ENCODE assay signal across 28 cellular contexts in the genomic region with DNA sequence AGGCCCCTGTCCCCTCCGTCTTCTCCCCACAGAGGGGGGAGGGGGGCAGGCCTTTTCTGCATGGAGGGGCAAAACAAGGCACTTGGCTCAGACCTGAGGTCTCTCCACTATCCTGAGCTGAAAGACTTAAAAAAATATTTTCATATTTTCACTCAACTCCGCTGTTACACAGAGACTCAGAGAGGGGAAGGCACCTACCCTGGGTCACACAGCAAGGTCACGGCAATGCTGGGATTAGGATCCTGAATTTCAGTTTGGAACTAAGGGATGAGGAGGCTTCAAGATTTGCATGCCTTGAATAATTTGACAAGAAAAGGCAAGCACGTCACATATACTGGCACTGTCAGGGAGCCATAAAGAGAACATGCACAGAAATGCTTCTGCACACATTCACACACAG.
"Had no signal": no experiment of that assay in that cellular context is flagged by ENCODE, and none has a peak within 500 bp of the region (broad histone marks: within the 10 kb centered on the region; RNA-seq: fewer than 3 reads in every experiment).

No MANE protein-coding gene starts in this region.

- H3K27me3 ChIP-seq: colonic mucosa had no signal

- H3K27ac ChIP-seq: colonic mucosa, epithelial cell of prostate, esophagus squamous epithelium, gastrocnemius medialis, heart right ventricle, hepatocyte, left lung, lower lobe of right lung had no signal

- FAIRE-seq: endometrium had no signal

- H3K4me1 ChIP-seq: colonic mucosa, esophagus squamous epithelium, gastrocnemius medialis, left lung, lower lobe of right lung had no signal

- DNase-seq: colonic mucosa; cortex of kidney; effector CD8-positive, alpha-beta T cell; effector memory CD8-positive, alpha-beta T cell; endodermal cell; erythroblast; esophagus squamous epithelium; foreskin fibroblast; foreskin melanocyte; gastrocnemius medialis; glutamatergic neuron; head of caudate nucleus; heart right ventricle; hypothalamus; immature natural killer cell; islet precursor cell; left lung; left ventricle myocardium superior; lower lobe of right lung; mesenchymal stem cell; mucosa of descending colon; naive B cell; naive thymus-derived CD8-positive, alpha-beta T cell had no signal

- ATAC-seq: effector memory CD8-positive, alpha-beta T cell; esophagus mucosa; gastrocnemius medialis; heart right ventricle; left cardiac atrium; left lung; left ventricle myocardium superior; lower lobe of right lung; mucosa of descending colon; naive thymus-derived CD8-positive, alpha-beta T cell had no signal

- H3K36me3 ChIP-seq: colonic mucosa, esophagus squamous epithelium, gastrocnemius medialis, heart right ventricle, left lung, lower lobe of right lung had no signal

- H3K79me2 ChIP-seq: hepatocyte had no signal

- H3K4me2 ChIP-seq: hepatocyte had no signal

- H2AFZ ChIP-seq: hepatocyte had no signal

- H3K4me3 ChIP-seq: colonic mucosa, esophagus squamous epithelium, gastrocnemius medialis, heart right ventricle, hepatocyte, left lung, lower lobe of right lung, mucosa of descending colon had no signal

- H3K9me3 ChIP-seq: colonic mucosa, esophagus squamous epithelium, gastrocnemius medialis, heart right ventricle, left lung, lower lobe of right lung, mucosa of descending colon had no signal
